10 cellular contexts compared by ENCODE assay signal in the genomic region with DNA sequence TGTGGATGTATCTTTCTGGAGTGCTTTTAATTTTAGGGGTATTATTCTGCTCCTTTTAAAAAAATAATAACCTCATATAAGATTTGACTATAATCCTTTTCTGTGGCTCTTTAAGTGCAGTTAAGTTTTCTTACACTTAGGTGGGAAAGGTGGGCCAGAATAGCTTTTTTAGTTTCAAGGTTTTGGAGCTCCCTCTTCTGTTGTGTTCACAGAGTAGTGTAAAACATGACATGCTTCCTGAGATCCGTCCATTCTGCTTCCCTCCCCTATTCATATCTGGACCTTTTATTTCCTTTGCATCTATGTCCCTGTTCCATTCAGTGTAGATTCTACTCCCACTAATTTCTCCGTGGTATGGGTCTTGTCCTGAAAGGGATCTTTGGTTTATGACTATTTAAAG. TPM values are rescaled to one million over a fixed set of nuclear protein-coding genes. Genes with fewer than 3 reads are reported as not detected.
DNase-seq lines count a peak whose midpoint lies in the region; TF ChIP-seq lines count a peak whose summit lies in the region.
"Had no signal": no experiment of that assay in that cellular context is flagged by ENCODE, and none has a peak within 500 bp of the region (broad histone marks: within the 10 kb centered on the region; RNA-seq: fewer than 3 reads in every experiment).

No MANE protein-coding gene starts in this region.

- TF ChIP-seq CTCF in A673 (conservative IDR thresholded peaks at IDR 0.05; ENCODE audit: low read depth, low read length): peak; percentile 26; the same call in 1 of the 2 replicates
- peak; percentile 42 for TF ChIP-seq CTCF in GM10248 (IDR thresholded peaks at IDR 0.05; ENCODE audit: control extremely low read depth, extremely low read depth, low read depth, missing control alignments)
- TF ChIP-seq CTCF in OCI-LY3 (IDR thresholded peaks at IDR 0.05; ENCODE audit: low read depth, low read length): peak; percentile 68
- no peak for TF ChIP-seq CTCF in epithelial cell of esophagus (IDR thresholded peaks at IDR 0.05; ENCODE audit: insufficient read depth, low read depth, low read length, missing control alignments)
- no peak for TF ChIP-seq CTCF in lower leg skin (IDR thresholded peaks at IDR 0.05)

- POLR2A ChIA-PET in A673 (lab: Charles Lee; ENCODE audit: low non-redundant PET): interaction anchor here (0.7 kb wide), 1 partner anchor 26 kb away, joined by 12 read pairs; no protein-coding TSS in a partner anchor
- POLR2A ChIA-PET in GM10248 (lab: Yijun Ruan, JAX): no interaction called here

- H3K4me3 ChIP-seq in A673 (ENCODE audit: low read depth, low read length, poor library complexity, severe bottlenecking) (no peak overlapping the region), OCI-LY3 (ENCODE audit: low read length) (no peak overlapping the region), epithelial cell of esophagus (ENCODE audit: low read length) (no peak overlapping the region), lower leg skin (ENCODE audit: low read depth, poor library complexity, severe bottlenecking) (no peak overlapping the region)

- H3K9ac ChIP-seq in OCI-LY3 (ENCODE audit: low read length): no peak overlapping the region

- H3K36me3 ChIP-seq in A673 (ENCODE audit: insufficient read depth, low read length, poor library complexity, severe bottlenecking) (no peaks in the 10 kb centered on the region), OCI-LY3 (replicated peaks; ENCODE audit: low read depth, low read length) (no peaks in the 10 kb centered on the region)

- WGBS in lower leg skin, 2 donors: 32 to 34% methylated on average over 2 of the region's 2 CpGs

- H3K27me3 ChIP-seq in A673 (replicated peaks; ENCODE audit: insufficient read depth, low read depth, low read length, poor library complexity) (no peaks in the 10 kb centered on the region), OCI-LY3 (ENCODE audit: low read depth, low read length) (no peaks in the 10 kb centered on the region)

- intact Hi-C loops in A673 (cut with micrococcal nuclease; ENCODE audit: unreplicated experiment) (no loop called here), lower leg skin (cut with DNase I; ENCODE audit: low total_unique reads) (no loop called here)

- no peaks in the 10 kb centered on the region for H3K79me2 ChIP-seq in OCI-LY3 (ENCODE audit: low read length)

- BruUV-seq in A673 (replicated peaks; lab: Mats Ljungman, UMichigan): no TSS peak

- no peak overlapping the region for H3K4me2 ChIP-seq in OCI-LY3 (ENCODE audit: low read length)

- CTCF ChIA-PET in A673 (lab: Charles Lee): interaction anchor here (0.6 kb wide), 1 partner anchor 322 kb away, joined by 4 read pairs; no protein-coding TSS in a partner anchor
- CTCF ChIA-PET in GM10248 (lab: Yijun Ruan, JAX): interaction anchor here (0.8 to 2.7 kb wide), 13 partner anchors 9 to 95 kb away, joined by 3 to 23 read pairs (median 4); a partner anchor contains a TSS

- no peak for TF ChIP-seq POLR2A in lower leg skin (IDR thresholded peaks at IDR 0.05)

- no peaks in the 10 kb centered on the region for H3K4me1 ChIP-seq in A673 (ENCODE audit: insufficient read depth, low read length, poor library complexity, severe bottlenecking)
- H3K4me1 ChIP-seq in OCI-LY3 (ENCODE audit: low read length): no peaks in the 10 kb centered on the region

- H4K20me1 ChIP-seq in OCI-LY3 (ENCODE audit: insufficient read depth, low read length): no peaks in the 10 kb centered on the region

- no peak overlapping the region for H3K27ac ChIP-seq in A673 (ENCODE audit: low read depth, low read length, poor library complexity, severe bottlenecking)
- no peak overlapping the region for H3K27ac ChIP-seq in OCI-LY3 (ENCODE audit: low read length)

- H3K9me3 ChIP-seq in A673 (ENCODE audit: low read depth, low read length, poor library complexity, severe bottlenecking) (no peaks in the 10 kb centered on the region), OCI-LY3 (ENCODE audit: insufficient read depth, low read length) (no peaks in the 10 kb centered on the region)

- no peak overlapping the region for H2AFZ ChIP-seq in OCI-LY3 (ENCODE audit: low read depth, low read length)

- no peak for DNase-seq in A673 (ENCODE audit: low spot score)
- DNase-seq in GM10248 (ENCODE audit: extremely low spot score): no peak
- DNase-seq in epithelial cell of esophagus (ENCODE audit: low read depth): peak; percentile 28
- DNase-seq in activated naive CD4-positive, alpha-beta T cell (lab: John Stamatoyannopoulos, UW): no peak
- DNase-seq in T-helper 9 cell: no peak
- no peak for DNase-seq in occipital lobe (lab: John Stamatoyannopoulos, UW)
- DNase-seq in lower leg skin (ENCODE audit: low spot score in 2 of 2): no peak
- DNase-seq: NCI-H2081, T-helper 1 cell had no signal

RNA-seq across cellular contexts. Expression of a gene that starts 12.8 kb away (rescaled TPM):
- total RNA-seq in A673 (2021): not detected in 2 replicates
- total RNA-seq in occipital lobe: 1.4 TPM
- total RNA-seq in lower leg skin: under 1 TPM in 2 of 4 donors, not detected in 2; 0.26 to 0.64 TPM

RNA-seq across cellular contexts. Expression of a gene that starts 12.9 kb away (rescaled TPM):
- 0.32 TPM in 1 of 2 replicates, not detected in the other for total RNA-seq in A673 (2021)
- total RNA-seq in occipital lobe: 0.31 TPM
- total RNA-seq in lower leg skin: under 1 TPM in 2 of 4 donors, not detected in 2; 0.11 to 0.32 TPM

RNA-seq across cellular contexts. Expression of a gene that starts 53.8 kb away (rescaled TPM):
- 0.28 and 0.31 TPM in 2 replicates for total RNA-seq in A673 (2021)
- total RNA-seq in occipital lobe: 2.3 TPM
- 100 to 1,000 TPM in 2 of 4 donors, 10 to 100 TPM in 2; 29.6 to 197 (median 89.7) TPM for total RNA-seq in lower leg skin

Comparison
In these comparisons a context has a peak if more than half of its experiments do, and no peak if none do; other contexts are left out.
1. CTCF ChIP-seq: peak in A673 (single experiment), GM10248 (single experiment) and OCI-LY3 (single experiment); none in epithelial cell of esophagus (single experiment) and lower leg skin (0 of 3).